Comparison of ENCODE assay signal across 8 cellular contexts in the genomic region with DNA sequence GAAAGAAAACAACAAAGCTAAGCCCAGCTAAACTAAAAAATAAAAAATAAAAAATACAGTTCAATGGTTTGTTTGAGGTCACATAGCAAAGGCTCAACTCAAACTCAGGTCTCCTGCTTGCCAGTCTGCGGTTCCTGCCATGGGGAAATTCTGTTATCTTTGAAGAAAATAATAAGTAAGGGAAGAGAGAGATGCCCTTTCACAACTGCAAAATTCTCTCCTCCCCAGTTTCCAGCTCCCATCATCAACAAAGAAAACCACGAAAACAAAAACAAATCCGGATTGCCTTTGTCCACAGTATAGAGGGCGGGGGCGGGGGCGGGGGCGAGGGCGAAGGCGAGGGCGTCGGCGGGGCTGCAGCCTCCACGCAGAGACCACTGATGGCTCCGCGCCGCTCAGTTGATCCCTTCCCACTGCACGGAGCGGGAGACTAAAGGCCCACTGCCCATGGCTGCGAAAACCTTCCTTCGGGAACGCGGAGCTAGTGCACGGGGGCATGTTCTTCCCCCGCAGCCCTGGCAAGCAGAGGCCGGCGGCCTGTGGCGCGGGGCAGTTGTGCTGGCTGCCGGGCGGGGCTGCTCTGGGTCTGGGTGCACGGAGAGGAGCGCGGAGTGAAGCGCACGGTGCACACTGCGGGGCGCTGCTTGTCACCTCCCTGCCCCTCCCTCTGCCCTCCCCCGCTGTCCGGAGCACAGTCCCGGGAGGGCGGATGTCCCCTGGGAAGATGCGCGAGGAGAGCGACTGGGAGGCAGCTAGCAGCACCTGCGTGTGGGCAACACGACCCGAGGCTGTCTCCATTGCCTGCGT. TPM values are rescaled to one million over a fixed set of nuclear protein-coding genes. Genes with fewer than 3 reads are reported as not detected.
A peak's percentile ranks its signal among the peaks of the same experiment; 100 is the strongest.
DNase-seq lines count a peak whose midpoint lies in the region; ATAC-seq and TF ChIP-seq lines count a peak whose summit lies in the region.

No MANE protein-coding gene starts in this region.

- H3K36me3 ChIP-seq in HEK293 (ENCODE audit: control insufficient read depth in 2 of 2, insufficient read depth in 1 of 2, low read length in 2 of 2) (no peaks in the 10 kb centered on the region), thymus (ENCODE audit: control insufficient read depth, insufficient read depth) (no peaks in the 10 kb centered on the region)

- peak; percentile 68 for DNase-seq in Daoy (ENCODE audit: low read depth)
- peak; percentile 18 for DNase-seq in NCI-H1694 treated with DMSO at 0.1 percent for 48 hours (lab: John Stamatoyannopoulos, UW)
- DNase-seq in activated CD8-positive, alpha-beta T cell treated with anti-CD3 and anti-CD28 coated beads for 36 hours, result peak; percentile 27
- peak; percentile 41 for DNase-seq in fibroblast of mammary gland (ENCODE audit: low read depth)
- peak; percentile 84 for DNase-seq in myocyte (ENCODE audit: low read depth)

- H3K9me3 ChIP-seq in HEK293 (ENCODE audit: control insufficient read depth, insufficient read depth, low read depth, low read length) (no peaks in the 10 kb centered on the region), thymus (ENCODE audit: control insufficient read depth) (no peaks in the 10 kb centered on the region)

- H3K27me3 ChIP-seq in thymus (ENCODE audit: control insufficient read depth, insufficient read depth), result no peaks in the 10 kb centered on the region

- no peak overlapping the region for H3K27ac Mint-ChIP-seq in activated CD8-positive, alpha-beta T cell treated with anti-CD3 and anti-CD28 coated beads for 36 hours

- CTCF ChIA-PET in HEK293 (lab: Yijun Ruan, JAX), result interaction anchor here (0.7 to 4.3 kb wide), 4 partner anchors 10 to 195 kb away, joined by 3 to 28 read pairs (median 5); no protein-coding TSS in a partner anchor
- CTCF ChIA-PET in activated CD8-positive, alpha-beta T cell treated with anti-CD3 and anti-CD28 coated beads for 36 hours (lab: Charles Lee), result interaction anchor here (2.0 kb wide), 1 partner anchor 15 kb away, joined by 5 read pairs; no protein-coding TSS in a partner anchor

- H3K4me1 Mint-ChIP-seq in activated CD8-positive, alpha-beta T cell treated with anti-CD3 and anti-CD28 coated beads for 36 hours (ENCODE audit: low read depth), result no peaks in the 10 kb centered on the region

- H3K36me3 Mint-ChIP-seq in activated CD8-positive, alpha-beta T cell treated with anti-CD3 and anti-CD28 coated beads for 36 hours (ENCODE audit: low read depth), result no peaks in the 10 kb centered on the region

- peak overlapping the region; percentile 57; the same call in 1 of the 2 replicates for H3K27ac ChIP-seq in HEK293 (ENCODE audit: extremely low read depth, low read depth, low read length)
- no peak overlapping the region for H3K27ac ChIP-seq in thymus (ENCODE audit: low read depth)

- H3K27me3 Mint-ChIP-seq in activated CD8-positive, alpha-beta T cell treated with anti-CD3 and anti-CD28 coated beads for 36 hours, result peaks cover 19% of the 10 kb centered on the region

- H3K4me3 ChIP-seq in HEK293 (ENCODE audit: low read depth, low read length), result peak overlapping the region; percentile 72
- peak overlapping the region; percentile 56 for H3K4me3 ChIP-seq in fibroblast of mammary gland (ENCODE audit: control insufficient read depth, low read depth, low read length)
- peak overlapping the region; percentile 24 for H3K4me3 ChIP-seq in thymus (ENCODE audit: low read length)

- TF ChIP-seq CTCF in HEK293 (tag by site-specific recombination; IDR thresholded peaks at IDR 0.05) (peak; percentile 96), fibroblast of mammary gland (conservative IDR thresholded peaks at IDR 0.05; ENCODE audit: control insufficient read depth, insufficient read depth, low read depth, low read length) (no peak)
- TF ChIP-seq CTCF in activated CD8-positive, alpha-beta T cell treated with anti-CD3 and anti-CD28 coated beads for 36 hours (IDR thresholded peaks at IDR 0.05), result no peak

- WGBS in thymus, result 2% methylated on average over 48 of the region's 48 CpGs

- H3K4me3 Mint-ChIP-seq in activated CD8-positive, alpha-beta T cell treated with anti-CD3 and anti-CD28 coated beads for 36 hours, result peak overlapping the region; percentile 24

- H3K4me1 ChIP-seq in HEK293 (ENCODE audit: control insufficient read depth, insufficient read depth, low read length), result peaks cover 3% of the 10 kb centered on the region
- no peaks in the 10 kb centered on the region for H3K4me1 ChIP-seq in thymus (ENCODE audit: control insufficient read depth, insufficient read depth, low read length)

- H3K9me3 Mint-ChIP-seq in activated CD8-positive, alpha-beta T cell treated with anti-CD3 and anti-CD28 coated beads for 36 hours, result no peaks in the 10 kb centered on the region

- POLR2A ChIA-PET in HEK293 (lab: Yijun Ruan, JAX), result interaction anchor here (0.6 to 1.8 kb wide), 6 partner anchors 13 to 138 kb away, joined by 3 to 8 read pairs (median 4); no protein-coding TSS in a partner anchor
- POLR2A ChIA-PET in activated CD8-positive, alpha-beta T cell treated with anti-CD3 and anti-CD28 coated beads for 36 hours (lab: Charles Lee), result no interaction called here

- intact Hi-C loops in activated CD8-positive, alpha-beta T cell treated with anti-CD3 and anti-CD28 coated beads for 36 hours (cut with micrococcal nuclease), result no loop called here

- peak; percentile 74 for ATAC-seq in activated CD8-positive, alpha-beta T cell treated with anti-CD3 and anti-CD28 coated beads for 36 hours
- no peak for ATAC-seq in GM21723 (IDR thresholded peaks at IDR 0.05; ENCODE audit: unreplicated experiment)

TF ChIP-seq in HEK293, 187 proteins besides CTCF, POLR2A, EP300 and RAD21 (continues in another document):
- TF ChIP-seq ZNF624 (tag by site-specific recombination; IDR thresholded peaks at IDR 0.05) (no peak), ZNF221 (tag by site-specific recombination; IDR thresholded peaks at IDR 0.05; ENCODE audit: borderline replicate concordance) (no peak), ZSCAN30 (tag by site-specific recombination; IDR thresholded peaks at IDR 0.05) (peak; percentile 95), ZNF133 (tag by site-specific recombination; IDR thresholded peaks at IDR 0.05) (no peak), ZNF248 (tag by site-specific recombination; IDR thresholded peaks at IDR 0.05) (no peak)
- TF ChIP-seq, protein P1, sequence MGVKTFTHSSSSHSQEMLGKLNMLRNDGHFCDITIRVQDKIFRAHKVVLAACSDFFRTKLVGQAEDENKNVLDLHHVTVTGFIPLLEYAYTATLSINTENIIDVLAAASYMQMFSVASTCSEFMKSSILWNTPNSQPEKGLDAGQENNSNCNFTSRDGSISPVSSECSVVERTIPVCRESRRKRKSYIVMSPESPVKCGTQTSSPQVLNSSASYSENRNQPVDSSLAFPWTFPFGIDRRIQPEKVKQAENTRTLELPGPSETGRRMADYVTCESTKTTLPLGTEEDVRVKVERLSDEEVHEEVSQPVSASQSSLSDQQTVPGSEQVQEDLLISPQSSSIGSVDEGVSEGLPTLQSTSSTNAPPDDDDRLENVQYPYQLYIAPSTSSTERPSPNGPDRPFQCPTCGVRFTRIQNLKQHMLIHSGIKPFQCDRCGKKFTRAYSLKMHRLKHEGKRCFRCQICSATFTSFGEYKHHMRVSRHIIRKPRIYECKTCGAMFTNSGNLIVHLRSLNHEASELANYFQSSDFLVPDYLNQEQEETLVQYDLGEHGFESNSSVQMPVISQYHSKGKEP (tag by site-specific recombination; IDR thresholded peaks at IDR 0.05), result no peak
- TF ChIP-seq, protein P2, sequence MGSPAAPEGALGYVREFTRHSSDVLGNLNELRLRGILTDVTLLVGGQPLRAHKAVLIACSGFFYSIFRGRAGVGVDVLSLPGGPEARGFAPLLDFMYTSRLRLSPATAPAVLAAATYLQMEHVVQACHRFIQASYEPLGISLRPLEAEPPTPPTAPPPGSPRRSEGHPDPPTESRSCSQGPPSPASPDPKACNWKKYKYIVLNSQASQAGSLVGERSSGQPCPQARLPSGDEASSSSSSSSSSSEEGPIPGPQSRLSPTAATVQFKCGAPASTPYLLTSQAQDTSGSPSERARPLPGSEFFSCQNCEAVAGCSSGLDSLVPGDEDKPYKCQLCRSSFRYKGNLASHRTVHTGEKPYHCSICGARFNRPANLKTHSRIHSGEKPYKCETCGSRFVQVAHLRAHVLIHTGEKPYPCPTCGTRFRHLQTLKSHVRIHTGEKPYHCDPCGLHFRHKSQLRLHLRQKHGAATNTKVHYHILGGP (tag by site-specific recombination; IDR thresholded peaks at IDR 0.05), result no peak
- TF ChIP-seq, protein P3, sequence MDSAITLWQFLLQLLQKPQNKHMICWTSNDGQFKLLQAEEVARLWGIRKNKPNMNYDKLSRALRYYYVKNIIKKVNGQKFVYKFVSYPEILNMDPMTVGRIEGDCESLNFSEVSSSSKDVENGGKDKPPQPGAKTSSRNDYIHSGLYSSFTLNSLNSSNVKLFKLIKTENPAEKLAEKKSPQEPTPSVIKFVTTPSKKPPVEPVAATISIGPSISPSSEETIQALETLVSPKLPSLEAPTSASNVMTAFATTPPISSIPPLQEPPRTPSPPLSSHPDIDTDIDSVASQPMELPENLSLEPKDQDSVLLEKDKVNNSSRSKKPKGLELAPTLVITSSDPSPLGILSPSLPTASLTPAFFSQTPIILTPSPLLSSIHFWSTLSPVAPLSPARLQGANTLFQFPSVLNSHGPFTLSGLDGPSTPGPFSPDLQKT (IDR thresholded peaks at IDR 0.05; ENCODE audit: borderline replicate concordance, low read depth, low read length), result no peak

RNA-seq across cellular contexts. Expression of a gene that starts 54.2 kb away (rescaled TPM):
- 4.9 and 6.4 TPM in 2 replicates for total RNA-seq in Daoy (2014; rRNA removed; shearing (Covaris generic))
- 1 to 10 TPM in 1 of 2 experiments, under 1 TPM in 1; 0.52 to 1.1 TPM for total RNA-seq in activated CD8-positive, alpha-beta T cell treated with anti-CD3 and anti-CD28 coated beads for 36 hours
- 55.3 and 97.1 TPM in 2 replicates for total RNA-seq in myocyte
- 36.8 TPM for polyA plus RNA-seq in myocyte (2012)
- 16.9 TPM for polyA plus RNA-seq in thymus

Comparison
In these comparisons a context has a peak if more than half of its experiments do, and no peak if none do; other contexts are left out.
1. DNase-seq: peak in every context shown above with its lines; median percentile 84 in myocyte; 68 in Daoy; 41 in fibroblast of mammary gland; 27 in activated CD8-positive, alpha-beta T cell treated with anti-CD3 and anti-CD28 coated beads for 36 hours; 18 in NCI-H1694 treated with DMSO at 0.1 percent for 48 hours.